ENCODE assay signal across 26 cellular contexts in the genomic region with DNA sequence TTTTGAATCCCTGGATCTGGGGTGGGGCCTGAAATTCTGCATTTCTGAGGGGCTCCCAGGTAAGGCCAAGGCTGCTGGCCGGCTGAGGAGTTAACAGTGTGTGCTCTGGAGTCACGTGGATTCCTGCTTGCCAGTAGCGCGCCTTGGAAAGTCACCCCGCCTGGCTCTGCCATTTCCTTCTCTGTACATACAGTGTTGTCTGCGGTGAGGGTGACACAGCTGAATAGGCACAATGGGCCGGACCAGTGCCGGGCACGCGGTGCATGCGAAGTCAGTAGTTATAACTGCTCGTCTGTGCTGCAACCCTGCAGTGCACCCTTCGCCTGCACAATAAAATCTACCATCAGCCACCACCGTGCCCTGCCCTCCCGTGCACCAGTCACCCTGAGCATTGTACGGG.
"Had no signal": no experiment of that assay in that cellular context is flagged by ENCODE, and none has a peak within 500 bp of the region (broad histone marks: within the 10 kb centered on the region; RNA-seq: fewer than 3 reads in every experiment).

No MANE protein-coding gene starts in this region.

- H3K27ac Mint-ChIP-seq: activated CD4-positive, alpha-beta T cell treated with anti-CD3 and anti-CD28 coated beads, Interleukin-2, amount 10 ng/mL, durations not matched to agents 7 days and 5 days; activated CD8-positive, alpha-beta memory T cell treated with anti-CD3 and anti-CD28 coated beads, Interleukin-2, amount 10 ng/mL, durations not matched to agents 7 days and 5 days; activated CD8-positive, alpha-beta T cell treated with anti-CD3 and anti-CD28 coated beads for 36 hours; activated naive CD8-positive, alpha-beta T cell; activated T-helper 1 cell treated with anti-CD3 and anti-CD28 coated beads, Interleukin-12 subunit alpha, Interleukin-12 subunit beta, Interleukin-2, Interleukin-4 antibody, amounts not matched to agents 30 ng/mL and 10 ng/mL and 1 ng/mL, durations not matched to agents 14 hours and 24 hours and 36 hours; effector memory CD8-positive, alpha-beta T cell; naive thymus-derived CD8-positive, alpha-beta T cell had no signal

- H3K4me1 ChIP-seq: adrenal gland, esophagus squamous epithelium, gastroesophageal sphincter, lower lobe of right lung, sigmoid colon had no signal

- H3K36me3 ChIP-seq: adrenal gland, esophagus squamous epithelium, gastroesophageal sphincter, heart left ventricle, lower lobe of right lung, sigmoid colon, WERI-Rb-1 had no signal

- H3K9me3 ChIP-seq: adrenal gland, gastroesophageal sphincter, heart left ventricle, lower lobe of right lung, sigmoid colon had no signal

- H3K9me3 Mint-ChIP-seq: activated T-helper 1 cell treated with anti-CD3 and anti-CD28 coated beads, Interleukin-12 subunit alpha, Interleukin-12 subunit beta, Interleukin-2, Interleukin-4 antibody, amounts not matched to agents 30 ng/mL and 10 ng/mL and 1 ng/mL, durations not matched to agents 14 hours and 24 hours and 36 hours; central memory CD8-positive, alpha-beta T cell; effector memory CD8-positive, alpha-beta T cell had no signal

- ATAC-seq: activated CD8-positive, alpha-beta memory T cell treated with anti-CD3 and anti-CD28 coated beads, Interleukin-2, amount 10 ng/mL, durations not matched to agents 7 days and 5 days; activated CD8-positive, alpha-beta T cell treated with anti-CD3 and anti-CD28 coated beads for 36 hours; effector memory CD8-positive, alpha-beta T cell; naive thymus-derived CD8-positive, alpha-beta T cell; stimulated activated naive CD8-positive, alpha-beta T cell treated with anti-CD3 and anti-CD28 coated beads, Interleukin-15, Interleukin-2, amounts not matched to agents 100 U/mL and 50 U/mL, for 24 hours had no signal

- H3K4me3 Mint-ChIP-seq: activated CD4-positive, alpha-beta T cell treated with anti-CD3 and anti-CD28 coated beads, Interleukin-2, amount 10 ng/mL, durations not matched to agents 7 days and 5 days; activated CD8-positive, alpha-beta memory T cell treated with anti-CD3 and anti-CD28 coated beads, Interleukin-2, amount 10 ng/mL, durations not matched to agents 7 days and 5 days; activated CD8-positive, alpha-beta T cell treated with anti-CD3 and anti-CD28 coated beads for 36 hours; activated naive CD8-positive, alpha-beta T cell; activated T-helper 1 cell treated with anti-CD3 and anti-CD28 coated beads, Interleukin-12 subunit alpha, Interleukin-12 subunit beta, Interleukin-2, Interleukin-4 antibody, amounts not matched to agents 30 ng/mL and 10 ng/mL and 1 ng/mL, durations not matched to agents 14 hours and 24 hours and 36 hours; central memory CD8-positive, alpha-beta T cell; effector memory CD8-positive, alpha-beta T cell; naive thymus-derived CD8-positive, alpha-beta T cell had no signal

- H3K4me3 ChIP-seq: adrenal gland, esophagus squamous epithelium, gastroesophageal sphincter, heart left ventricle, lower lobe of right lung, sigmoid colon had no signal

- H3K4me1 Mint-ChIP-seq: activated CD4-positive, alpha-beta T cell treated with anti-CD3 and anti-CD28 coated beads, Interleukin-2, amount 10 ng/mL, durations not matched to agents 7 days and 5 days; activated CD8-positive, alpha-beta memory T cell treated with anti-CD3 and anti-CD28 coated beads, Interleukin-2, amount 10 ng/mL, durations not matched to agents 7 days and 5 days; central memory CD8-positive, alpha-beta T cell; naive thymus-derived CD8-positive, alpha-beta T cell had no signal

- H3K27me3 ChIP-seq: adrenal gland, esophagus squamous epithelium, gastroesophageal sphincter, heart left ventricle, sigmoid colon had no signal

- H3K27me3 Mint-ChIP-seq: activated CD8-positive, alpha-beta memory T cell treated with anti-CD3 and anti-CD28 coated beads, Interleukin-2, amount 10 ng/mL, durations not matched to agents 7 days and 5 days; activated CD8-positive, alpha-beta T cell treated with anti-CD3 and anti-CD28 coated beads for 36 hours; activated naive CD8-positive, alpha-beta T cell had no signal

- DNase-seq: activated CD4-positive, alpha-beta T cell treated with anti-CD3 and anti-CD28 coated beads, Interleukin-2, amount 10 ng/mL, durations not matched to agents 7 days and 5 days; activated CD4-positive, CD25-positive, alpha-beta regulatory T cell treated with anti-CD3 and anti-CD28 coated beads, Interleukin-2, amount 50 U/mL, for 72 hours; activated CD8-positive, alpha-beta memory T cell treated with anti-CD3 and anti-CD28 coated beads, Interleukin-2, amount 10 ng/mL, durations not matched to agents 7 days and 5 days; activated CD8-positive, alpha-beta T cell treated with anti-CD3 and anti-CD28 coated beads for 36 hours; activated gamma-delta T cell treated with Interleukin-2 at 50 U/mL for 16 hours; activated T-cell treated with anti-CD3 and anti-CD28 coated beads for 4 hours; effector memory CD8-positive, alpha-beta T cell; esophagus squamous epithelium; lower lobe of right lung; naive thymus-derived CD8-positive, alpha-beta T cell; stimulated activated CD4-positive, alpha-beta T cell treated with anti-CD3 and anti-CD28 coated beads, Interleukin-2, amount 100 ng/mL, for 48 hours; stimulated activated naive CD8-positive, alpha-beta T cell treated with anti-CD3 and anti-CD28 coated beads, Interleukin-15, Interleukin-2, amounts not matched to agents 100 U/mL and 50 U/mL, for 24 hours; T-helper 1 cell had no signal

- H3K27ac ChIP-seq: adrenal gland, esophagus squamous epithelium, gastroesophageal sphincter, heart left ventricle, lower lobe of right lung, sigmoid colon, WERI-Rb-1 had no signal

- FAIRE-seq: astrocyte, colon, endothelial cell of umbilical vein, islet of Langerhans, TTC549 had no signal
